ENCODE assay signal across 13 cellular contexts in the genomic region with DNA sequence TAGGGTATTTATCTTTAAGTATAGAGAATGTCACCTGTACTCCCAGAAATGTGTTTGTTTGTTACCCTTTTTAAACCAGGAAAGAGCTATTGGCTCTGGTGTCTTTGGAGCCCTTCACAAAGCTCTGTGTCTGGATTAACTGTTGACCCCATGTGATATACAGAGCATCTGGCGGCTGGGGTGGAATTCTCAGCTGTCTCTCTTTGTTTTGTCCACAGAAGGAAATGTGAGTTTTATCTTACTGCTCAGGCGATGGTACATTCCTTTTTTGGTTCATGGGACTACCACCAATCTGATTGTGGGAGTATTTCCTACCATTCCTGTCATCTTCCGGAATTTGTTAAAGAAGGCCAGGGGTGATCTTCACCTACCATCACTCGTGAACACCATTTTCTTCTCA.
A peak's percentile ranks its signal among the peaks of the same experiment; 100 is the strongest.
DNase-seq lines count a peak whose midpoint lies in the region; ATAC-seq and TF ChIP-seq lines count a peak whose summit lies in the region.
"Had no signal": no experiment of that assay in that cellular context is flagged by ENCODE, and none has a peak within 500 bp of the region (broad histone marks: within the 10 kb centered on the region; RNA-seq: fewer than 3 reads in every experiment).

No MANE protein-coding gene starts in this region.

- peak overlapping the region; percentile 66 for H3K27ac Mint-ChIP-seq in mesothelial cell of epicardium
- no peak overlapping the region for H3K27ac Mint-ChIP-seq in stimulated activated effector memory CD8-positive, alpha-beta T cell treated with anti-CD3 and anti-CD28 coated beads, Interleukin-12 subunit alpha, Interleukin-12 subunit beta, amount 100 ng/mL, for 72 hours
- H3K27ac Mint-ChIP-seq: activated CD4-positive, alpha-beta T cell treated with anti-CD3 and anti-CD28 coated beads, Interleukin-2, amount 10 ng/mL, durations not matched to agents 7 days and 5 days had no signal

- intact Hi-C loops in Right ventricle myocardium inferior (cut with DNase I) = loop anchor here (5.0 kb wide), 3 partner anchors 82 to 227 kb away; no protein-coding TSS in a partner anchor
- intact Hi-C loops in cardiac septum (cut with DNase I) = loop anchor here (5.0 kb wide), 1 partner anchor 82 kb away; no protein-coding TSS in a partner anchor
- intact Hi-C loops in esophagus muscularis mucosa (cut with DNase I) = loop anchor here (10.0 kb wide), 1 partner anchor 166 kb away; no protein-coding TSS in a partner anchor

- peaks cover 57% of the 10 kb centered on the region for H3K4me1 Mint-ChIP-seq in mesothelial cell of epicardium
- H3K4me1 Mint-ChIP-seq in stimulated activated effector memory CD8-positive, alpha-beta T cell treated with anti-CD3 and anti-CD28 coated beads, Interleukin-12 subunit alpha, Interleukin-12 subunit beta, amount 100 ng/mL, for 72 hours = peaks cover 69% of the 10 kb centered on the region

- H3K4me3 Mint-ChIP-seq in mesothelial cell of epicardium = no peak overlapping the region
- H3K4me3 Mint-ChIP-seq in stimulated activated effector memory CD8-positive, alpha-beta T cell treated with anti-CD3 and anti-CD28 coated beads, Interleukin-12 subunit alpha, Interleukin-12 subunit beta, amount 100 ng/mL, for 72 hours = no peak overlapping the region
- H3K4me3 Mint-ChIP-seq: activated CD4-positive, alpha-beta T cell treated with anti-CD3 and anti-CD28 coated beads, Interleukin-2, amount 10 ng/mL, durations not matched to agents 7 days and 5 days; natural killer cell treated with Interleukin-12 subunit alpha and Interleukin-12 subunit beta and Interleukin-15 and Interleukin-18, amount 100 ng/mL, for 72 hours had no signal

- no peak for TF ChIP-seq EP300 in esophagus muscularis mucosa (IDR thresholded peaks at IDR 0.05)

- H3K27me3 Mint-ChIP-seq in mesothelial cell of epicardium (ENCODE audit: low read depth) = no peaks in the 10 kb centered on the region
- H3K27me3 Mint-ChIP-seq: activated CD4-positive, alpha-beta T cell treated with anti-CD3 and anti-CD28 coated beads, Interleukin-2, amount 10 ng/mL, durations not matched to agents 7 days and 5 days; natural killer cell treated with Interleukin-12 subunit alpha and Interleukin-12 subunit beta and Interleukin-15 and Interleukin-18, amount 100 ng/mL, for 72 hours had no signal

- no peak for TF ChIP-seq POLR2A in esophagus muscularis mucosa (IDR thresholded peaks at IDR 0.05; ENCODE audit: low read depth)

- no peaks in the 10 kb centered on the region for H3K27me3 ChIP-seq in esophagus muscularis mucosa

- peak overlapping the region; percentile 55 to 82 (median 74) for H3K27ac ChIP-seq in esophagus muscularis mucosa (replicated peaks in 1 of 4)

- no peaks in the 10 kb centered on the region for H3K9me3 Mint-ChIP-seq in mesothelial cell of epicardium
- no peaks in the 10 kb centered on the region for H3K9me3 Mint-ChIP-seq in stimulated activated effector memory CD8-positive, alpha-beta T cell treated with anti-CD3 and anti-CD28 coated beads, Interleukin-12 subunit alpha, Interleukin-12 subunit beta, amount 100 ng/mL, for 72 hours
- H3K9me3 Mint-ChIP-seq: activated CD4-positive, alpha-beta T cell treated with anti-CD3 and anti-CD28 coated beads, Interleukin-2, amount 10 ng/mL, durations not matched to agents 7 days and 5 days; natural killer cell treated with Interleukin-12 subunit alpha and Interleukin-12 subunit beta and Interleukin-15 and Interleukin-18, amount 100 ng/mL, for 72 hours had no signal

- no peak overlapping the region for H3K4me3 ChIP-seq in esophagus muscularis mucosa

- no peak for DNase-seq in Right ventricle myocardium inferior (ENCODE audit: missing footprints)
- no peak for DNase-seq in cardiac septum (ENCODE audit: low spot score)
- no peak for DNase-seq in esophagus muscularis mucosa (ENCODE audit: extremely low spot score)
- no peak for DNase-seq in mesothelial cell of epicardium (ENCODE audit: low spot score in 2 of 2, unreplicated experiment in 2 of 2)
- no peak for DNase-seq in stimulated activated effector memory CD8-positive, alpha-beta T cell treated with anti-CD3 and anti-CD28 coated beads, Interleukin-12 subunit alpha, Interleukin-12 subunit beta, amount 100 ng/mL, for 72 hours (ENCODE audit: low spot score in 2 of 2)
- no peak for DNase-seq in NCI-H446 (lab: John Stamatoyannopoulos, UW)
- DNase-seq: activated CD4-positive, alpha-beta T cell treated with anti-CD3 and anti-CD28 coated beads, Interleukin-2, amount 10 ng/mL, durations not matched to agents 7 days and 5 days; activated effector memory CD4-positive, alpha-beta T cell treated with Interleukin-2 at 50 U/mL for 16 hours; NCI-H1092 treated with DMSO at 0.1 percent for 48 hours; NK-92 treated with Interleukin-12 subunit alpha and Interleukin-12 subunit beta, amount 100 ng/mL, for 24 hours had no signal

- ATAC-seq in Right ventricle myocardium inferior (peak; percentile 30), HG03442 (IDR thresholded peaks at IDR 0.05; ENCODE audit: unreplicated experiment) (no peak), esophagus mucosa (no peak)
- ATAC-seq in stimulated activated effector memory CD8-positive, alpha-beta T cell treated with anti-CD3 and anti-CD28 coated beads, Interleukin-12 subunit alpha, Interleukin-12 subunit beta, amount 100 ng/mL, for 72 hours = no peak
- ATAC-seq: natural killer cell treated with Interleukin-12 subunit alpha and Interleukin-12 subunit beta and Interleukin-15 and Interleukin-18, amount 100 ng/mL, for 72 hours had no signal

- TF ChIP-seq CTCF in esophagus muscularis mucosa (IDR thresholded peaks at IDR 0.05) (no peak), mesothelial cell of epicardium (IDR thresholded peaks at IDR 0.05; ENCODE audit: unreplicated experiment) (no peak)

- H3K4me1 ChIP-seq in esophagus muscularis mucosa = peaks cover 64 to 93% (median 83%) of the 10 kb centered on the region in 4 donors

- no peaks in the 10 kb centered on the region for H3K36me3 Mint-ChIP-seq in mesothelial cell of epicardium
- no peaks in the 10 kb centered on the region for H3K36me3 Mint-ChIP-seq in stimulated activated effector memory CD8-positive, alpha-beta T cell treated with anti-CD3 and anti-CD28 coated beads, Interleukin-12 subunit alpha, Interleukin-12 subunit beta, amount 100 ng/mL, for 72 hours
- H3K36me3 Mint-ChIP-seq: natural killer cell treated with Interleukin-12 subunit alpha and Interleukin-12 subunit beta and Interleukin-15 and Interleukin-18, amount 100 ng/mL, for 72 hours had no signal

- no peaks in the 10 kb centered on the region for H3K9me3 ChIP-seq in esophagus muscularis mucosa

- no peaks in the 10 kb centered on the region for H3K36me3 ChIP-seq in esophagus muscularis mucosa

- 37% methylated on average over 4 of the region's 4 CpGs for WGBS in esophagus muscularis mucosa
